ENCODE assay signal across 30 cellular contexts in genomic region chr14:46451800-46452199, GRCh38.
"Had no signal": no experiment of that assay in that cellular context is flagged by ENCODE, and none has a peak within 500 bp of the region (broad histone marks: within the 10 kb centered on the region; RNA-seq: fewer than 3 reads in every experiment).

No MANE protein-coding gene starts in this region.

- H3K36me3 Mint-ChIP-seq: naive B cell; naive thymus-derived CD8-positive, alpha-beta T cell; natural killer cell treated with Interleukin-12 subunit alpha and Interleukin-12 subunit beta and Interleukin-15 and Interleukin-18, amount 100 ng/mL, for 72 hours; stimulated activated naive B cell treated with anti-CD40 and anti-IgM and Interleukin-4, amounts not matched to agents 10 μg/mL and 1 μg/mL and 100 μg/mL, for 72 hours; type B pancreatic cell had no signal

- DNase-seq: naive B cell; naive thymus-derived CD8-positive, alpha-beta T cell; nephron progenitor cell; nucleus accumbens; pancreas; psoas muscle; right cardiac atrium; spleen; stimulated activated CD4-positive, alpha-beta T cell treated with anti-CD3 and anti-CD28 coated beads, Interleukin-12 subunit alpha, Interleukin-12 subunit beta, amount 100 ng/mL, for 4 hours; stimulated activated CD4-positive, alpha-beta T cell treated with anti-CD3 and anti-CD28 coated beads, Interleukin-1b, Interleukin-23, amount 100 ng/mL, for 48 hours; stimulated activated CD4-positive, alpha-beta T cell treated with anti-CD3 and anti-CD28 coated beads, Interleukin-4, amount 100 ng/mL, for 1 hour; stimulated activated CD4-positive, alpha-beta T cell treated with anti-CD3 and anti-CD28 coated beads, Interleukin-4, amount 100 ng/mL, for 4 hours; stimulated activated CD8-positive, alpha-beta memory T cell treated with anti-CD3 and anti-CD28 coated beads, Interleukin-4, amount 100 ng/mL, for 48 hours; stimulated activated naive B cell treated with anti-CD40 and anti-IgM and Interleukin-4, amounts not matched to agents 10 μg/mL and 1 μg/mL and 100 μg/mL, for 72 hours; stimulated activated naive CD4-positive, alpha-beta T cell treated with Interleukin-2 at 50 U/mL for 16 hours; stomach; testis; tibial artery; transverse colon; upper lobe of right lung; uterus had no signal

- H3K9me3 Mint-ChIP-seq: nephron progenitor cell; stimulated activated naive B cell treated with anti-CD40 and anti-IgM and Interleukin-4, amounts not matched to agents 10 μg/mL and 1 μg/mL and 100 μg/mL, for 72 hours; stimulated activated naive CD8-positive, alpha-beta T cell treated with anti-CD3 and anti-CD28 coated beads, Interleukin-15, Interleukin-2, amounts not matched to agents 100 ng/mL and 50 ng/mL, for 24 hours; type B pancreatic cell had no signal

- H3K27me3 Mint-ChIP-seq: naive B cell; naive thymus-derived CD8-positive, alpha-beta T cell; natural killer cell treated with Interleukin-12 subunit alpha and Interleukin-12 subunit beta and Interleukin-15 and Interleukin-18, amount 100 ng/mL, for 72 hours; stimulated activated naive B cell treated with anti-CD40 and anti-IgM and Interleukin-4, amounts not matched to agents 10 μg/mL and 1 μg/mL and 100 μg/mL, for 72 hours; stimulated activated naive CD8-positive, alpha-beta T cell treated with anti-CD3 and anti-CD28 coated beads, Interleukin-15, Interleukin-2, amounts not matched to agents 100 ng/mL and 50 ng/mL, for 24 hours; type B pancreatic cell had no signal

- H3K27ac ChIP-seq: neutrophil, pancreas, psoas muscle, skin epidermis, spleen, stomach, suprapubic skin, testis, tibial artery, transverse colon, upper lobe of right lung, uterus had no signal

- H3K4me3 ChIP-seq: pancreas, psoas muscle, skin epidermis, smooth muscle cell, spleen, stomach, suprapubic skin, testis, tibial artery, transverse colon, upper lobe of right lung, uterus had no signal

- H3K4me2 ChIP-seq: smooth muscle cell had no signal

- H3K27ac Mint-ChIP-seq: naive B cell; naive thymus-derived CD8-positive, alpha-beta T cell; natural killer cell treated with Interleukin-12 subunit alpha and Interleukin-12 subunit beta and Interleukin-15 and Interleukin-18, amount 100 ng/mL, for 72 hours; nephron progenitor cell; stimulated activated naive B cell treated with anti-CD40 and anti-IgM and Interleukin-4, amounts not matched to agents 10 μg/mL and 1 μg/mL and 100 μg/mL, for 72 hours; stimulated activated naive CD8-positive, alpha-beta T cell treated with anti-CD3 and anti-CD28 coated beads, Interleukin-15, Interleukin-2, amounts not matched to agents 100 ng/mL and 50 ng/mL, for 24 hours; type B pancreatic cell had no signal

- H3K36me3 ChIP-seq: neutrophil, pancreas, spleen, stomach, suprapubic skin, tibial artery, transverse colon, upper lobe of right lung, uterus had no signal

- ATAC-seq: naive thymus-derived CD8-positive, alpha-beta T cell; natural killer cell treated with Interleukin-12 subunit alpha and Interleukin-12 subunit beta and Interleukin-15 and Interleukin-18, amount 100 ng/mL, for 72 hours; pancreas; psoas muscle; right cardiac atrium; sciatic nerve; stimulated activated naive B cell treated with anti-CD40 and anti-IgM and Interleukin-4, amounts not matched to agents 10 μg/mL and 1 μg/mL and 100 μg/mL, for 72 hours; upper lobe of right lung had no signal

- H3K27me3 ChIP-seq: neutrophil, pancreas, spleen, stomach, suprapubic skin, testis, tibial artery, transverse colon, upper lobe of right lung, uterus had no signal

- H3K4me1 ChIP-seq: pancreas, psoas muscle, spleen, stomach, suprapubic skin, testis, tibial artery, transverse colon, upper lobe of right lung, uterus had no signal

- H3K4me1 Mint-ChIP-seq: naive B cell; naive thymus-derived CD8-positive, alpha-beta T cell; nephron progenitor cell; neural crest cell; stimulated activated naive B cell treated with anti-CD40 and anti-IgM and Interleukin-4, amounts not matched to agents 10 μg/mL and 1 μg/mL and 100 μg/mL, for 72 hours had no signal

- H3K4me3 Mint-ChIP-seq: naive B cell; naive thymus-derived CD8-positive, alpha-beta T cell; natural killer cell treated with Interleukin-12 subunit alpha and Interleukin-12 subunit beta and Interleukin-15 and Interleukin-18, amount 100 ng/mL, for 72 hours; nephron progenitor cell; neural crest cell; stimulated activated naive B cell treated with anti-CD40 and anti-IgM and Interleukin-4, amounts not matched to agents 10 μg/mL and 1 μg/mL and 100 μg/mL, for 72 hours; stimulated activated naive CD8-positive, alpha-beta T cell treated with anti-CD3 and anti-CD28 coated beads, Interleukin-15, Interleukin-2, amounts not matched to agents 100 ng/mL and 50 ng/mL, for 24 hours; type B pancreatic cell had no signal

- H3K9me3 ChIP-seq: neutrophil, pancreas, psoas muscle, stomach, suprapubic skin, testis, tibial artery, transverse colon, upper lobe of right lung, uterus had no signal
